17 cellular contexts compared by ENCODE assay signal in the genomic region with DNA sequence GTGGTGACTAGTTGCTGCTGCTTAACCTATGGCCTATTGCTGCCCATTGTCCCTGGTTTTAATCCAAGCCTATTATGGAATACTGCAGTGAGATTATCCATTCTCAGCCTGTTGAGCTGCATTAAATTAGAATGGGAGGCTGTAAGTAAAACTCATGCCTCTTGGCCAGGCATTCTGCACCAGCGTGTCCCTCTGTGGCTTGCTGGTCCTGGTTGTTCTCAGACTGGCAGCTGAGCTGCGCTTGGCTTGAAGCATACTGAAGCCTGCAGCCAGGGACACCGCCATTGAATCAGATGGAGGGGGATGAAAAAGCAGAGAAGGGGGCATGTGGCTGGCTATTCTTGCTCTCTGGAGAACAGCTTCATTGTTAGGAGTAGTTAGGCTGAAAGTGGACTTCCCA. TPM values are rescaled to one million over a fixed set of nuclear protein-coding genes. Genes with fewer than 3 reads are reported as not detected.
DNase-seq lines count a peak whose midpoint lies in the region; FAIRE-seq and TF ChIP-seq lines count a peak whose summit lies in the region.
"Had no signal": no experiment of that assay in that cellular context is flagged by ENCODE, and none has a peak within 500 bp of the region (broad histone marks: within the 10 kb centered on the region; RNA-seq: fewer than 3 reads in every experiment).

No MANE protein-coding gene starts in this region.

- FAIRE-seq in GM12892 (lab: Jason Lieb, UNC): no peak
- FAIRE-seq: GM19239, HTR-8/SVneo, K562 had no signal

- peak; percentile 76 for DNase-seq in NCI-H82 (lab: John Stamatoyannopoulos, UW)
- DNase-seq in globus pallidus (ENCODE audit: low spot score): peak; percentile 42
- DNase-seq in iPS-NIHi11 (ENCODE audit: low spot score): peak; percentile 14
- peak; percentile 20 for DNase-seq in pons (ENCODE audit: low spot score)
- DNase-seq in GM19238 (ENCODE audit: insufficient read length, low spot score): no peak
- no peak for DNase-seq in GM12892 (ENCODE audit: insufficient read length)
- DNase-seq in HuH-7.5 (ENCODE audit: low spot score): no peak
- DNase-seq: AML-193, DMS53, MV-4-11, NCI-H1417, NCI-H187 treated with DMSO at 0.1 percent for 48 hours, NCI-H446, PC-3 had no signal

- no peak for TF ChIP-seq POLR2A in GM12892 (IDR thresholded peaks at IDR 0.05; ENCODE audit: low read depth, low read length)

RNA-seq across cellular contexts. Expression of gene LRRN4, which starts 15.6 kb away (rescaled TPM):
- polyA plus RNA-seq in GM12892 (2012; ENCODE audit: missing spikeins): not detected
- polyA plus RNA-seq: K562 had no signal

RNA-seq across cellular contexts. Expression of gene CRLS1, which starts 32.3 kb away (rescaled TPM):
- polyA plus RNA-seq in GM12892 (2012; ENCODE audit: missing spikeins): 54.3 TPM

Comparison
In these comparisons a context has a peak if more than half of its experiments do, and no peak if none do; other contexts are left out.
1. DNase-seq: peak in NCI-H82 (single experiment), globus pallidus (single experiment), iPS-NIHi11 (single experiment) and pons (single experiment); none in GM19238 (single experiment), GM12892 (single experiment) and HuH-7.5 (single experiment).